ENCODE assay signal across 4 cellular contexts in the genomic region with DNA sequence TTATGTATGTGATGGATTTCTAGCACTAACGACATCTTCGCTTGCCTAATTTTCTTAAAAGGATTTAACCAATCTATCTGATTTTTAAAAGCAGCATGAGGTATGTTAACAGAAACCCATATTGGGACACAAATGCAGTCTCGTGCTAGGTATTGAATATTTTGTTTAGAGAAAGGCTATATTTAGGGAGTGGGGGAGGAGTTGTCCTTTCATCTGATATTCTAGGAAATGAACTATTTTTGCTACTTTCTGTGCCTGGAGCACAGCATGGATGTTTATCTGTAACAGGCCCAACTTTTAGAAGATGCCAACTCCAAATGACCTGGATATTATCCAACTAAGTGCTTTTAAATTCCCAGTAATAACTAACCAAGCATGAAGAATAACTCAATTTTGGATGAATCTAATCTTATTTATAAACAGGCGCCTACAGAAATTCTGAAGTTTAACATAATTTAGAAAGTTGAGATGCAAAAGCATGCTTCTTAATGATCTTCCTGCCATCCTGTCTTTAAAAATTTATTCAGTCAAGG.
TF ChIP-seq lines count a peak whose summit lies in the region.

No MANE protein-coding gene starts in this region.

TF ChIP-seq in HepG2, 621 proteins besides CTCF, POLR2A, EP300 and RAD21:
- TF ChIP-seq ZNF326 (CRISPR knock-in tag; IDR thresholded peaks at IDR 0.05; ENCODE audit: borderline replicate concordance) (no peak), KMT2A (CRISPR knock-in tag; IDR thresholded peaks at IDR 0.05) (no peak), POLR2G (IDR thresholded peaks at IDR 0.05; ENCODE audit: low read depth, low read length) (no peak)
TF ChIP-seq in HepG2: peak in this region for 0.

TF ChIP-seq in SK-N-SH, 30 proteins besides CTCF, POLR2A, EP300 and RAD21:
- TF ChIP-seq RCOR1 (IDR thresholded peaks at IDR 0.05; ENCODE audit: low read length) (peak; percentile 57), FOSL2 (IDR thresholded peaks at IDR 0.05; ENCODE audit: borderline replicate concordance, low read depth) (no peak), JUND (IDR thresholded peaks at IDR 0.05) (no peak), CHD2 (IDR thresholded peaks at IDR 0.05; ENCODE audit: low read length, partially characterized antibody) (peak; percentile 49)
- TF ChIP-seq, protein P1, sequence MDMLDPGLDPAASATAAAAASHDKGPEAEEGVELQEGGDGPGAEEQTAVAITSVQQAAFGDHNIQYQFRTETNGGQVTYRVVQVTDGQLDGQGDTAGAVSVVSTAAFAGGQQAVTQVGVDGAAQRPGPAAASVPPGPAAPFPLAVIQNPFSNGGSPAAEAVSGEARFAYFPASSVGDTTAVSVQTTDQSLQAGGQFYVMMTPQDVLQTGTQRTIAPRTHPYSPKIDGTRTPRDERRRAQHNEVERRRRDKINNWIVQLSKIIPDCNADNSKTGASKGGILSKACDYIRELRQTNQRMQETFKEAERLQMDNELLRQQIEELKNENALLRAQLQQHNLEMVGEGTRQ (IDR thresholded peaks at IDR 0.05; ENCODE audit: borderline replicate concordance, low read depth, low read length), result no peak

TF ChIP-seq in SK-N-SH treated with all-trans-retinoic acid at 6 μM for 48 hours, 23 proteins besides CTCF, POLR2A, EP300 and RAD21:
- peak; percentile 62 for TF ChIP-seq TCF4 (CRISPR knock-in tag; IDR thresholded peaks at IDR 0.05; ENCODE audit: borderline replicate concordance)
- TF ChIP-seq, protein P2, sequence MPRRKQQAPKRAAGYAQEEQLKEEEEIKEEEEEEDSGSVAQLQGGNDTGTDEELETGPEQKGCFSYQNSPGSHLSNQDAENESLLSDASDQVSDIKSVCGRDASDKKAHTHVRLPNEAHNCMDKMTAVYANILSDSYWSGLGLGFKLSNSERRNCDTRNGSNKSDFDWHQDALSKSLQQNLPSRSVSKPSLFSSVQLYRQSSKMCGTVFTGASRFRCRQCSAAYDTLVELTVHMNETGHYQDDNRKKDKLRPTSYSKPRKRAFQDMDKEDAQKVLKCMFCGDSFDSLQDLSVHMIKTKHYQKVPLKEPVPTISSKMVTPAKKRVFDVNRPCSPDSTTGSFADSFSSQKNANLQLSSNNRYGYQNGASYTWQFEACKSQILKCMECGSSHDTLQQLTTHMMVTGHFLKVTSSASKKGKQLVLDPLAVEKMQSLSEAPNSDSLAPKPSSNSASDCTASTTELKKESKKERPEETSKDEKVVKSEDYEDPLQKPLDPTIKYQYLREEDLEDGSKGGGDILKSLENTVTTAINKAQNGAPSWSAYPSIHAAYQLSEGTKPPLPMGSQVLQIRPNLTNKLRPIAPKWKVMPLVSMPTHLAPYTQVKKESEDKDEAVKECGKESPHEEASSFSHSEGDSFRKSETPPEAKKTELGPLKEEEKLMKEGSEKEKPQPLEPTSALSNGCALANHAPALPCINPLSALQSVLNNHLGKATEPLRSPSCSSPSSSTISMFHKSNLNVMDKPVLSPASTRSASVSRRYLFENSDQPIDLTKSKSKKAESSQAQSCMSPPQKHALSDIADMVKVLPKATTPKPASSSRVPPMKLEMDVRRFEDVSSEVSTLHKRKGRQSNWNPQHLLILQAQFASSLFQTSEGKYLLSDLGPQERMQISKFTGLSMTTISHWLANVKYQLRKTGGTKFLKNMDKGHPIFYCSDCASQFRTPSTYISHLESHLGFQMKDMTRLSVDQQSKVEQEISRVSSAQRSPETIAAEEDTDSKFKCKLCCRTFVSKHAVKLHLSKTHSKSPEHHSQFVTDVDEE (CRISPR knock-in tag; IDR thresholded peaks at IDR 0.05), result 0 out of 2 replicates have a peak, but pooled peaks have one; percentile 41
- no peak for TF ChIP-seq TOX (CRISPR knock-in tag; IDR thresholded peaks at IDR 0.05; ENCODE audit: borderline replicate concordance)

TF ChIP-seq in K562, 482 proteins besides CTCF, POLR2A, EP300 and RAD21:
- TF ChIP-seq U2AF2 (optimal IDR thresholded peaks at IDR 0.05; ENCODE audit: low read depth, low read length) (no peak), MEF2D (tag; conservative IDR thresholded peaks at IDR 0.05; ENCODE audit: low read depth) (peak; percentile 93), MEF2A (IDR thresholded peaks at IDR 0.05; ENCODE audit: control insufficient read depth, low read depth, low read length) (peak; percentile 81; the same call in 1 of the 2 replicates)
